ENCODE assay signal across 26 cellular contexts in the genomic region with DNA sequence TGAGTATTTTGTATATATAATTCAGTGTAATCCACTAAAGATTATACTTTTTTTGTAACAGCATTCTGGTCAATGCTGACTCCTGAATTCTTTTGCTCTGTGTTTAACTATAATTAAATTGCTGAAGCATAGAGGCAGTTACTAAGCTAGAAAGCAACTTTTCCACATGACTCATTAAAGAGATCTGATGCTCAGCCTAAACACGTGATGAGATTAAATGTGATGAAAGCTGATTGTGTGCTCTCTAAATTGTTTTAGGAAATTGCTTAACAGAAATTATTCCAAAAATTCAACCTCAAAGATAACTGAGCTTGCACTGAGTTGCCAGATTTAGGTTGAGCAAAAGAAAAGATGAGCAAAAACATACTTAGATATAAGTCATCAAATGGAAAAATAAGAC.
DNase-seq lines count a peak whose midpoint lies in the region; TF ChIP-seq lines count a peak whose summit lies in the region.
"Had no signal": no experiment of that assay in that cellular context is flagged by ENCODE, and none has a peak within 500 bp of the region (broad histone marks: within the 10 kb centered on the region; RNA-seq: fewer than 3 reads in every experiment).

No MANE protein-coding gene starts in this region.

- H3K4me2 ChIP-seq in fibroblast of lung (ENCODE audit: extremely low read depth, insufficient read depth, low read length): no peak overlapping the region
- H3K4me2 ChIP-seq: PC-9 had no signal

- H3K9me3 Mint-ChIP-seq in activated CD4-positive, alpha-beta memory T cell treated with anti-CD3 and anti-CD28 coated beads, Interleukin-2, amount 10 ng/mL, durations not matched to agents 7 days and 5 days: peaks cover 13% of the 10 kb centered on the region

- no peaks in the 10 kb centered on the region for H3K9me3 ChIP-seq in fibroblast of lung (ENCODE audit: control insufficient read depth, insufficient read depth, low read depth, low read length)
- H3K9me3 ChIP-seq: HAP-1 had no signal

- CTCF ChIA-PET in activated CD4-positive, alpha-beta memory T cell treated with anti-CD3 and anti-CD28 coated beads, Interleukin-2, amount 10 ng/mL, durations not matched to agents 7 days and 5 days (lab: Charles Lee): no interaction called here

- TF ChIP-seq CTCF in fibroblast of lung (conservative IDR thresholded peaks at IDR 0.05 in 1 of 2, IDR thresholded peaks at IDR 0.05 in 1 of 2; ENCODE audit: low read depth in 1 of 2, low read length in 2 of 2): no peak

- H3K4me3 ChIP-seq in fibroblast of lung (replicated peaks in 1 of 4; ENCODE audit: control extremely low read depth in 1 of 4, insufficient read depth in 1 of 4, low read depth in 3 of 4, low read length in 4 of 4): no peak overlapping the region
- H3K4me3 ChIP-seq: HAP-1, PC-9 had no signal

- H3K27ac Mint-ChIP-seq in activated CD4-positive, alpha-beta memory T cell treated with anti-CD3 and anti-CD28 coated beads, Interleukin-2, amount 10 ng/mL, durations not matched to agents 7 days and 5 days: no peak overlapping the region
- H3K27ac Mint-ChIP-seq: HFFc6 had no signal

- DNase-seq in GM04504 (ENCODE audit: low read depth) (peak; percentile 17), RPMI7951 (ENCODE audit: low read depth) (peak; percentile 23), fibroblast of lung (ENCODE audit: low read depth in 2 of 2) (peak; percentile 0 to 22), renal cortical epithelial cell (ENCODE audit: low read depth) (peak; percentile 5), HUDEP-2 (lab: John Stamatoyannopoulos, UW; ENCODE audit: unreplicated experiment in 76 of 76) (no peak), NCI-H524 treated with DMSO at 0.1 percent for 48 hours (lab: John Stamatoyannopoulos, UW) (no peak), substantia nigra (lab: John Stamatoyannopoulos, UW) (no peak)
- no peak for DNase-seq in activated CD4-positive, alpha-beta memory T cell treated with anti-CD3 and anti-CD28 coated beads, Interleukin-2, amount 10 ng/mL, durations not matched to agents 7 days and 5 days
- DNase-seq: ACHN, Calu3, DND-41, GOT3, HFFc6, Karpas-422, NCI-H1092 treated with DMSO at 0.1 percent for 48 hours, NCI-H1436, NCI-H187, NCI-H2081 treated with DMSO at 0.1 percent for 48 hours, NCI-H2171, NCI-H226, NCI-H510A treated with DMSO at 0.1 percent for 48 hours, NCI-H748 treated with DMSO at 0.1 percent for 48 hours, PC-9, SHP77 treated with DMSO at 0.1 percent for 48 hours had no signal

- no peaks in the 10 kb centered on the region for H3K27me3 ChIP-seq in fibroblast of lung (ENCODE audit: control insufficient read depth, insufficient read depth, low read length)

- no peak overlapping the region for H3K4me3 Mint-ChIP-seq in activated CD4-positive, alpha-beta memory T cell treated with anti-CD3 and anti-CD28 coated beads, Interleukin-2, amount 10 ng/mL, durations not matched to agents 7 days and 5 days
- H3K4me3 Mint-ChIP-seq: HFFc6 had no signal

- no peaks in the 10 kb centered on the region for H3K36me3 ChIP-seq in fibroblast of lung (ENCODE audit: control insufficient read depth, insufficient read depth, low read length)
- H3K36me3 ChIP-seq: HAP-1 had no signal

- no peak overlapping the region for H3K9ac ChIP-seq in fibroblast of lung (ENCODE audit: insufficient read depth, low read length)

- H3K4me1 Mint-ChIP-seq in activated CD4-positive, alpha-beta memory T cell treated with anti-CD3 and anti-CD28 coated beads, Interleukin-2, amount 10 ng/mL, durations not matched to agents 7 days and 5 days: no peaks in the 10 kb centered on the region

- H3K36me3 Mint-ChIP-seq in activated CD4-positive, alpha-beta memory T cell treated with anti-CD3 and anti-CD28 coated beads, Interleukin-2, amount 10 ng/mL, durations not matched to agents 7 days and 5 days (ENCODE audit: low read depth): no peaks in the 10 kb centered on the region

- no peaks in the 10 kb centered on the region for H3K79me2 ChIP-seq in fibroblast of lung (ENCODE audit: control insufficient read depth, insufficient read depth, low read length)

- H2AFZ ChIP-seq in fibroblast of lung (ENCODE audit: low read length): no peak overlapping the region
- H2AFZ ChIP-seq: PC-9 had no signal

- no peaks in the 10 kb centered on the region for H3K4me1 ChIP-seq in fibroblast of lung (ENCODE audit: control insufficient read depth, extremely low read depth, insufficient read depth, low read length)
- H3K4me1 ChIP-seq: HAP-1 had no signal

- no peak overlapping the region for H3K27ac ChIP-seq in fibroblast of lung (ENCODE audit: insufficient read depth, low read length)
- H3K27ac ChIP-seq in substantia nigra (ENCODE audit: low read depth, low read length, poor library complexity, severe bottlenecking): no peak overlapping the region
- H3K27ac ChIP-seq: PC-9, RWPE1 had no signal

- H4K20me1 ChIP-seq in fibroblast of lung (ENCODE audit: control insufficient read depth, extremely low read depth, insufficient read depth, low read length): no peaks in the 10 kb centered on the region

- no peaks in the 10 kb centered on the region for H3K27me3 Mint-ChIP-seq in activated CD4-positive, alpha-beta memory T cell treated with anti-CD3 and anti-CD28 coated beads, Interleukin-2, amount 10 ng/mL, durations not matched to agents 7 days and 5 days

- POLR2A ChIA-PET in activated CD4-positive, alpha-beta memory T cell treated with anti-CD3 and anti-CD28 coated beads, Interleukin-2, amount 10 ng/mL, durations not matched to agents 7 days and 5 days (lab: Charles Lee): no interaction called here

Comparison
In these comparisons a context has a peak if more than half of its experiments do, and no peak if none do; other contexts are left out.
1. DNase-seq: peak in GM04504 (single experiment), RPMI7951 (single experiment), fibroblast of lung (2 of 2) and renal cortical epithelial cell (single experiment); none in HUDEP-2 (0 of 76), NCI-H524 treated with DMSO at 0.1 percent for 48 hours (single experiment), activated CD4-positive, alpha-beta memory T cell treated with anti-CD3 and anti-CD28 coated beads, Interleukin-2, amount 10 ng/mL, durations not matched to agents 7 days and 5 days (single experiment) and substantia nigra (0 of 49).